1 cellular context compared by ENCODE assay signal in genomic region chr1:22418352-22418751, GRCh38.
TF ChIP-seq lines count a peak whose summit lies in the region.

No MANE protein-coding gene starts in this region.

TF ChIP-seq in HepG2, 621 proteins besides CTCF, POLR2A, EP300 and RAD21:
- TF ChIP-seq HNF4A (CRISPR knock-in tag; IDR thresholded peaks at IDR 0.05) (0 out of 2 replicates have a peak, but pooled peaks have one; percentile 12), MEIS1 (CRISPR knock-in tag; IDR thresholded peaks at IDR 0.05; ENCODE audit: borderline replicate concordance) (no peak)
